Comparison of ENCODE assay signal across 16 cellular contexts in genomic region chr20:12554416-12554815, GRCh38.
DNase-seq lines count a peak whose midpoint lies in the region; ATAC-seq and TF ChIP-seq lines count a peak whose summit lies in the region.
"Had no signal": no experiment of that assay in that cellular context is flagged by ENCODE, and none has a peak within 500 bp of the region (broad histone marks: within the 10 kb centered on the region; RNA-seq: fewer than 3 reads in every experiment).

No MANE protein-coding gene starts in this region.

- H3K4me3 Mint-ChIP-seq in CD8-positive, alpha-beta T cell = no peak overlapping the region
- H3K4me3 Mint-ChIP-seq: CD8-positive, alpha-beta memory T cell; HFFc6 had no signal

- no peaks in the 10 kb centered on the region for H3K4me1 Mint-ChIP-seq in CD8-positive, alpha-beta T cell (ENCODE audit: low read depth)
- H3K4me1 Mint-ChIP-seq: CD8-positive, alpha-beta memory T cell had no signal

- intact Hi-C loops in CD8-positive, alpha-beta T cell (cut with DNase I, micrococcal nuclease) = no loop called here

- H3K9me3 ChIP-seq in CD8-positive, alpha-beta T cell (ENCODE audit: low read length) = no peaks in the 10 kb centered on the region

- no peaks in the 10 kb centered on the region for H3K4me1 ChIP-seq in CD8-positive, alpha-beta T cell (ENCODE audit: insufficient read depth, low read length)

- peaks cover 7% of the 10 kb centered on the region for H3K9me3 Mint-ChIP-seq in CD8-positive, alpha-beta T cell

- POLR2A ChIA-PET in RWPE1 (lab: Yijun Ruan, JAX; ENCODE audit: low non-redundant PET) = no interaction called here
- POLR2A ChIA-PET in CD8-positive, alpha-beta T cell (lab: Charles Lee) = no interaction called here

- peak; percentile 83 for DNase-seq in DMS53 (lab: John Stamatoyannopoulos, UW)
- peak; percentile 46 for DNase-seq in NCI-H1417 treated with DMSO at 0.1 percent for 48 hours (lab: John Stamatoyannopoulos, UW)
- peak; percentile 10 for DNase-seq in RWPE1 (ENCODE audit: low spot score)
- DNase-seq in kidney tubule cell (ENCODE audit: low spot score) = peak; percentile 8
- no peak for DNase-seq in CD8-positive, alpha-beta T cell
- DNase-seq in COLO829 (ENCODE audit: low spot score) = no peak
- DNase-seq: CD8-positive, alpha-beta memory T cell; HFFc6; Kasumi-1; NCI-H187; NCI-H2171; NCI-H510A; OCI-M1; T-helper 1 cell had no signal

- H3K27me3 ChIP-seq in CD8-positive, alpha-beta T cell (ENCODE audit: insufficient read depth, low read length) = no peaks in the 10 kb centered on the region

- no peaks in the 10 kb centered on the region for H3K36me3 Mint-ChIP-seq in CD8-positive, alpha-beta T cell
- H3K36me3 Mint-ChIP-seq: CD8-positive, alpha-beta memory T cell had no signal

- no peak overlapping the region for H3K4me3 ChIP-seq in CD8-positive, alpha-beta T cell (ENCODE audit: low read depth, low read length)
- H3K4me3 ChIP-seq: SK-N-MC had no signal

- no peak for TF ChIP-seq CTCF in RWPE1 (conservative IDR thresholded peaks at IDR 0.05; ENCODE audit: low read depth)
- TF ChIP-seq CTCF in CD8-positive, alpha-beta T cell (IDR thresholded peaks at IDR 0.05) = no peak

- H3K36me3 ChIP-seq in CD8-positive, alpha-beta T cell (ENCODE audit: insufficient read depth, low read length) = no peaks in the 10 kb centered on the region

- H3K27ac ChIP-seq in RWPE1 = no peak overlapping the region
- no peak overlapping the region for H3K27ac ChIP-seq in CD8-positive, alpha-beta T cell (ENCODE audit: low read depth, low read length)
- H3K27ac ChIP-seq: SK-N-MC had no signal

- no peak overlapping the region for H3K27ac Mint-ChIP-seq in CD8-positive, alpha-beta T cell
- H3K27ac Mint-ChIP-seq: CD8-positive, alpha-beta memory T cell; HFFc6 had no signal

- ATAC-seq in CD8-positive, alpha-beta T cell = no peak
- ATAC-seq in GM21515 (IDR thresholded peaks at IDR 0.05; ENCODE audit: unreplicated experiment) = no peak

- no peaks in the 10 kb centered on the region for H3K27me3 Mint-ChIP-seq in CD8-positive, alpha-beta T cell (ENCODE audit: low read depth)

- CTCF ChIA-PET in RWPE1 (lab: Yijun Ruan, JAX) = no interaction called here
- CTCF ChIA-PET in CD8-positive, alpha-beta T cell (lab: Charles Lee) = no interaction called here

Comparison
In these comparisons a context has a peak if more than half of its experiments do, and no peak if none do; other contexts are left out.
1. DNase-seq: peak in DMS53 (single experiment), NCI-H1417 treated with DMSO at 0.1 percent for 48 hours (single experiment), RWPE1 (single experiment) and kidney tubule cell (single experiment); none in CD8-positive, alpha-beta T cell (0 of 7) and COLO829 (single experiment).